In genomic region chr2:218887079-218887478, GRCh38 we compare ENCODE assay signal across 1 cellular context.
A peak's percentile ranks its signal among the peaks of the same experiment; 100 is the strongest.
TF ChIP-seq lines count a peak whose summit lies in the region.

No MANE protein-coding gene starts in this region.

TF ChIP-seq in GM23338, 12 proteins besides CTCF, POLR2A, EP300 and RAD21 (continued from another document):
- TF ChIP-seq, protein P1, sequence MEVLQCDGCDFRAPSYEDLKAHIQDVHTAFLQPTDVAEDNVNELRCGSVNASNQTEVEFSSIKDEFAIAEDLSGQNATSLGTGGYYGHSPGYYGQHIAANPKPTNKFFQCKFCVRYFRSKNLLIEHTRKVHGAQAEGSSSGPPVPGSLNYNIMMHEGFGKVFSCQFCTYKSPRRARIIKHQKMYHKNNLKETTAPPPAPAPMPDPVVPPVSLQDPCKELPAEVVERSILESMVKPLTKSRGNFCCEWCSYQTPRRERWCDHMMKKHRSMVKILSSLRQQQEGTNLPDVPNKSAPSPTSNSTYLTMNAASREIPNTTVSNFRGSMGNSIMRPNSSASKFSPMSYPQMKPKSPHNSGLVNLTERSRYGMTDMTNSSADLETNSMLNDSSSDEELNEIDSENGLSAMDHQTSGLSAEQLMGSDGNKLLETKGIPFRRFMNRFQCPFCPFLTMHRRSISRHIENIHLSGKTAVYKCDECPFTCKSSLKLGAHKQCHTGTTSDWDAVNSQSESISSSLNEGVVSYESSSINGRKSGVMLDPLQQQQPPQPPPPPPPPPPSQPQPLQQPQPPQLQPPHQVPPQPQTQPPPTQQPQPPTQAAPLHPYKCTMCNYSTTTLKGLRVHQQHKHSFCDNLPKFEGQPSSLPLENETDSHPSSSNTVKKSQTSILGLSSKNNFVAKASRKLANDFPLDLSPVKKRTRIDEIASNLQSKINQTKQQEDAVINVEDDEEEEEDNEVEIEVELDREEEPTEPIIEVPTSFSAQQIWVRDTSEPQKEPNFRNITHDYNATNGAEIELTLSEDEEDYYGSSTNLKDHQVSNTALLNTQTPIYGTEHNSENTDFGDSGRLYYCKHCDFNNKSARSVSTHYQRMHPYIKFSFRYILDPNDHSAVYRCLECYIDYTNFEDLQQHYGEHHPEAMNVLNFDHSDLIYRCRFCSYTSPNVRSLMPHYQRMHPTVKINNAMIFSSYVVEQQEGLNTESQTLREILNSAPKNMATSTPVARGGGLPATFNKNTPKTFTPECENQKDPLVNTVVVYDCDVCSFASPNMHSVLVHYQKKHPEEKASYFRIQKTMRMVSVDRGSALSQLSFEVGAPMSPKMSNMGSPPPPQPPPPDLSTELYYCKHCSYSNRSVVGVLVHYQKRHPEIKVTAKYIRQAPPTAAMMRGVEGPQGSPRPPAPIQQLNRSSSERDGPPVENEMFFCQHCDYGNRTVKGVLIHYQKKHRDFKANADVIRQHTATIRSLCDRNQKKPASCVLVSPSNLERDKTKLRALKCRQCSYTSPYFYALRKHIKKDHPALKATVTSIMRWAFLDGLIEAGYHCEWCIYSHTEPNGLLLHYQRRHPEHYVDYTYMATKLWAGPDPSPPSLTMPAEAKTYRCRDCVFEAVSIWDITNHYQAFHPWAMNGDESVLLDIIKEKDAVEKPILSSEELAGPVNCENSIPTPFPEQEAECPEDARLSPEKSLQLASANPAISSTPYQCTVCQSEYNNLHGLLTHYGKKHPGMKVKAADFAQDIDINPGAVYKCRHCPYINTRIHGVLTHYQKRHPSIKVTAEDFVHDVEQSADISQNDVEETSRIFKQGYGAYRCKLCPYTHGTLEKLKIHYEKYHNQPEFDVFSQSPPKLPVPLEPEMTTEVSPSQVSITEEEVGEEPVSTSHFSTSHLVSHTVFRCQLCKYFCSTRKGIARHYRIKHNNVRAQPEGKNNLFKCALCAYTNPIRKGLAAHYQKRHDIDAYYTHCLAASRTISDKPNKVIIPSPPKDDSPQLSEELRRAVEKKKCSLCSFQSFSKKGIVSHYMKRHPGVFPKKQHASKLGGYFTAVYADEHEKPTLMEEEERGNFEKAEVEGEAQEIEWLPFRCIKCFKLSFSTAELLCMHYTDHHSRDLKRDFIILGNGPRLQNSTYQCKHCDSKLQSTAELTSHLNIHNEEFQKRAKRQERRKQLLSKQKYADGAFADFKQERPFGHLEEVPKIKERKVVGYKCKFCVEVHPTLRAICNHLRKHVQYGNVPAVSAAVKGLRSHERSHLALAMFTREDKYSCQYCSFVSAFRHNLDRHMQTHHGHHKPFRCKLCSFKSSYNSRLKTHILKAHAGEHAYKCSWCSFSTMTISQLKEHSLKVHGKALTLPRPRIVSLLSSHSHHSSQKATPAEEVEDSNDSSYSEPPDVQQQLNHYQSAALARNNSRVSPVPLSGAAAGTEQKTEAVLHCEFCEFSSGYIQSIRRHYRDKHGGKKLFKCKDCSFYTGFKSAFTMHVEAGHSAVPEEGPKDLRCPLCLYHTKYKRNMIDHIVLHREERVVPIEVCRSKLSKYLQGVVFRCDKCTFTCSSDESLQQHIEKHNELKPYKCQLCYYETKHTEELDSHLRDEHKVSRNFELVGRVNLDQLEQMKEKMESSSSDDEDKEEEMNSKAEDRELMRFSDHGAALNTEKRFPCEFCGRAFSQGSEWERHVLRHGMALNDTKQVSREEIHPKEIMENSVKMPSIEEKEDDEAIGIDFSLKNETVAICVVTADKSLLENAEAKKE (CRISPR knock-in tag; IDR thresholded peaks at IDR 0.05), result no peak
- TF ChIP-seq NANOG (IDR thresholded peaks at IDR 0.05; ENCODE audit: borderline replicate concordance) (no peak), EZH2 (IDR thresholded peaks at IDR 0.05; ENCODE audit: low read depth, unreplicated experiment) (peak; percentile 59)
